In the genomic region with DNA sequence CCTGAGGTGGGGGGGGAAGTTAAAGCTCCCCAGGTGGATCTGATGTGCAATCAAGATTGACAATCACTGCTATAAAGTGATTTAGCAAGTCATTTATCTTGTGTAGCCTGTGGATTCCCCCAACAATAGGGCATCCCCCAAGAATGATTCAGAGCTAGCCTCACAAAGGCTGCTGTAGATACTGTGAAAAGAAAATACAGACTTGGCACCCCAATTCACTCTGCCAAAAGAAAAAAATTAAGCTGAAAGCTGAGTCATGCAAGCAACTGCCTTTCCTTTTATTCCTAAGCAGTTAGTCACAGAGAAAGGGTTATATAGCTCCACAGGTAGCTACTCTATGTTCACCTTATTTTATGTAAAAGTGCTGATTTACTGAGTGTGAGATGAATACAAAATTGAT, we compare ENCODE assay signal across 10 cellular contexts. TPM values are rescaled to one million over a fixed set of nuclear protein-coding genes. Genes with fewer than 3 reads are reported as not detected.
DNase-seq lines count a peak whose midpoint lies in the region; FAIRE-seq and TF ChIP-seq lines count a peak whose summit lies in the region.
"Had no signal": no experiment of that assay in that cellular context is flagged by ENCODE, and none has a peak within 500 bp of the region (broad histone marks: within the 10 kb centered on the region; RNA-seq: fewer than 3 reads in every experiment).

No MANE protein-coding gene starts in this region.

- peaks cover 24% of the 10 kb centered on the region for H3K4me1 ChIP-seq in vagina

- FAIRE-seq in H54 (lab: Jason Lieb, UNC) = peak; percentile 72

- no peaks in the 10 kb centered on the region for H3K9me3 ChIP-seq in vagina

- no peaks in the 10 kb centered on the region for H3K36me3 ChIP-seq in kidney epithelial cell (ENCODE audit: control insufficient read depth, insufficient read depth, low read length)
- no peaks in the 10 kb centered on the region for H3K36me3 ChIP-seq in vagina

- TF ChIP-seq CTCF in kidney epithelial cell (IDR thresholded peaks at IDR 0.05; ENCODE audit: insufficient read depth, low read length, poor library complexity, severe bottlenecking) (no peak), vagina (IDR thresholded peaks at IDR 0.05) (no peak)

- no peak overlapping the region for H3K27ac ChIP-seq in vagina

- intact Hi-C loops in vagina (cut with DNase I) = no loop called here

- in situ Hi-C loops in Caki2 (cut with HindIII; ENCODE audit: low pct_unique_long_range_greater_than_20kb, low sequenced_read_pairs) = no loop called here

- no peak overlapping the region for H3K4me3 ChIP-seq in kidney epithelial cell (ENCODE audit: low read depth, low read length)
- H3K4me3 ChIP-seq in vagina = no peak overlapping the region

- no peaks in the 10 kb centered on the region for H3K27me3 ChIP-seq in kidney epithelial cell (ENCODE audit: control insufficient read depth, insufficient read depth, low read length)
- H3K27me3 ChIP-seq in vagina = no peaks in the 10 kb centered on the region

- DNase-seq in Caki2 (ENCODE audit: low read depth) = peak; percentile 65
- peak; percentile 30 for DNase-seq in H54 (ENCODE audit: insufficient read length, low spot score)
- peak; percentile 47 for DNase-seq in amniotic stem cell (lab: John Stamatoyannopoulos, UW)
- DNase-seq in kidney epithelial cell (ENCODE audit: low read depth) = peak; percentile 44
- DNase-seq in activated gamma-delta T cell treated with Interleukin-2 at 50 U/mL for 16 hours = no peak
- DNase-seq in vagina (ENCODE audit: extremely low spot score in 2 of 2) = no peak
- DNase-seq in NCI-H1436 treated with DMSO at 0.1 percent for 48 hours (lab: John Stamatoyannopoulos, UW) = no peak
- DNase-seq: DMS79, H7, NCI-H1105 had no signal

- TF ChIP-seq POLR2A in H54 (IDR thresholded peaks at IDR 0.05; ENCODE audit: low read depth, low read length) (no peak), vagina (IDR thresholded peaks at IDR 0.05) (no peak)

RNA-seq across cellular contexts. Expression of gene SLC16A14, which starts 14.6 kb away (rescaled TPM):
- 5.5 and 7.9 TPM in 2 replicates for total RNA-seq in Caki2 (2014; rRNA removed; shearing (Covaris generic); ENCODE audit: low replicate concordance)
- total RNA-seq in kidney epithelial cell (2.0 and 2.8 TPM in 2 replicates), vagina (9.8 TPM)

Comparison
In these comparisons a context has a peak if more than half of its experiments do, and no peak if none do; other contexts are left out.
1. DNase-seq: peak in Caki2 (single experiment), H54 (single experiment), amniotic stem cell (single experiment) and kidney epithelial cell (single experiment); none in activated gamma-delta T cell treated with Interleukin-2 at 50 U/mL for 16 hours (single experiment), vagina (0 of 2) and NCI-H1436 treated with DMSO at 0.1 percent for 48 hours (single experiment).